ENCODE assay signal across 22 cellular contexts in genomic region chr6:4759997-4760396, GRCh38.
"Had no signal": no experiment of that assay in that cellular context is flagged by ENCODE, and none has a peak within 500 bp of the region (broad histone marks: within the 10 kb centered on the region; RNA-seq: fewer than 3 reads in every experiment).

No MANE protein-coding gene starts in this region.

- ATAC-seq: effector memory CD8-positive, alpha-beta T cell; esophagus mucosa; gastrocnemius medialis; left colon; left lobe of liver; lower lobe of right lung had no signal

- H3K36me3 ChIP-seq: colonic mucosa, esophagus squamous epithelium, gastrocnemius medialis, heart right ventricle, left ventricle myocardium inferior, lower lobe of right lung had no signal

- H3K27me3 ChIP-seq: colonic mucosa, esophagus squamous epithelium, gastrocnemius medialis, heart right ventricle had no signal

- H3K4me3 ChIP-seq: colonic mucosa, esophagus squamous epithelium, gastrocnemius medialis, heart right ventricle, left ventricle myocardium inferior, lower lobe of right lung had no signal

- H3K4me3 Mint-ChIP-seq: dendritic cell treated with granulocyte-macrophage colony-stimulating factor and Interleukin-4, amounts not matched to agents 40 ng/mL and 50 ng/mL, for 4 days; effector memory CD8-positive, alpha-beta T cell; endodermal cell had no signal

- H3K9me3 ChIP-seq: colonic mucosa had no signal

- DNase-seq: cerebellar nuclear complex; colonic mucosa; cortex of kidney; effector CD8-positive, alpha-beta T cell; effector memory CD8-positive, alpha-beta T cell; endodermal cell; erythroblast; esophagus squamous epithelium; foreskin fibroblast; foreskin melanocyte; gastrocnemius medialis; heart right ventricle; hippocampal formation; left colon; left ventricle myocardium inferior; lower lobe of right lung; mesendoderm; midbrain had no signal

- H3K4me1 ChIP-seq: colonic mucosa, esophagus squamous epithelium, gastrocnemius medialis, heart right ventricle, left ventricle myocardium inferior, lower lobe of right lung had no signal

- H3K27ac ChIP-seq: colonic mucosa, epithelial cell of prostate, esophagus squamous epithelium, gastrocnemius medialis, heart right ventricle, left ventricle myocardium inferior, lower lobe of right lung had no signal

- H3K27ac Mint-ChIP-seq: dendritic cell treated with granulocyte-macrophage colony-stimulating factor and Interleukin-4, amounts not matched to agents 40 ng/mL and 50 ng/mL, for 4 days; effector memory CD8-positive, alpha-beta T cell; endodermal cell had no signal
